9 cellular contexts compared by ENCODE assay signal in genomic region chr13:41500501-41500900, GRCh38. TPM values are rescaled to one million over a fixed set of nuclear protein-coding genes. Genes with fewer than 3 reads are reported as not detected.
A peak's percentile ranks its signal among the peaks of the same experiment; 100 is the strongest.
DNase-seq lines count a peak whose midpoint lies in the region; ATAC-seq and TF ChIP-seq lines count a peak whose summit lies in the region.
"Had no signal": no experiment of that assay in that cellular context is flagged by ENCODE, and none has a peak within 500 bp of the region (broad histone marks: within the 10 kb centered on the region; RNA-seq: fewer than 3 reads in every experiment).

No MANE protein-coding gene starts in this region.

- no peaks in the 10 kb centered on the region for H3K9me3 ChIP-seq in naive thymus-derived CD4-positive, alpha-beta T cell (ENCODE audit: control insufficient read depth in 2 of 3, low read length in 3 of 3)

- POLR2A ChIA-PET in activated CD8-positive, alpha-beta T cell treated with anti-CD3 and anti-CD28 coated beads, Interleukin-2, amount 10 ng/mL, durations not matched to agents 7 days and 5 days (lab: Charles Lee) = interaction anchor here (1.0 kb wide), 1 partner anchor 42 kb away, joined by 3 read pairs; no protein-coding TSS in a partner anchor
- POLR2A ChIA-PET in naive thymus-derived CD4-positive, alpha-beta T cell (lab: Charles Lee) = interaction anchor here (0.7 to 16.2 kb wide), 6 partner anchors 9 to 165 kb away, joined by 3 to 284 read pairs (median 3); no protein-coding TSS in a partner anchor
- POLR2A ChIA-PET in GM10248 (lab: Yijun Ruan, JAX) = no interaction called here

- peak overlapping the region; percentile 22 for H3K27ac ChIP-seq in naive thymus-derived CD4-positive, alpha-beta T cell (ENCODE audit: low read depth, low read length)

- peaks cover 32 to 65% of the 10 kb centered on the region in 2 donors for H3K4me1 ChIP-seq in naive thymus-derived CD4-positive, alpha-beta T cell (ENCODE audit: control insufficient read depth in 2 of 2, insufficient read depth in 2 of 2, low read length in 2 of 2)

- H3K4me3 Mint-ChIP-seq in activated CD8-positive, alpha-beta T cell treated with anti-CD3 and anti-CD28 coated beads, Interleukin-2, amount 10 ng/mL, durations not matched to agents 7 days and 5 days = no peak overlapping the region
- peak overlapping the region; percentile 14 to 78 (median 62) for H3K4me3 Mint-ChIP-seq in naive thymus-derived CD4-positive, alpha-beta T cell

- DNase-seq in activated CD8-positive, alpha-beta T cell treated with anti-CD3 and anti-CD28 coated beads, Interleukin-2, amount 10 ng/mL, durations not matched to agents 7 days and 5 days = peak; percentile 61
- peak in 8 of 9 donors; percentile 24 to 47 (median 38) for DNase-seq in naive thymus-derived CD4-positive, alpha-beta T cell
- DNase-seq in NCI-H2081 treated with DMSO at 0.1 percent for 48 hours (lab: John Stamatoyannopoulos, UW) (no peak), GM10248 (ENCODE audit: extremely low spot score) (no peak), cerebellum (ENCODE audit: low spot score) (no peak)
- DNase-seq: NCI-H526 treated with DMSO at 0.1 percent for 48 hours had no signal

- ATAC-seq in GM18867 (IDR thresholded peaks at IDR 0.05; ENCODE audit: unreplicated experiment) = peak; percentile 51
- peak; percentile 35 for ATAC-seq in HG03565 (IDR thresholded peaks at IDR 0.05; ENCODE audit: unreplicated experiment)
- ATAC-seq in activated CD8-positive, alpha-beta T cell treated with anti-CD3 and anti-CD28 coated beads, Interleukin-2, amount 10 ng/mL, durations not matched to agents 7 days and 5 days = peak; percentile 86
- peak; percentile 72 for ATAC-seq in naive thymus-derived CD4-positive, alpha-beta T cell
- no peak for ATAC-seq in GM19395 (IDR thresholded peaks at IDR 0.05; ENCODE audit: unreplicated experiment)

- H3K27me3 ChIP-seq in naive thymus-derived CD4-positive, alpha-beta T cell (ENCODE audit: control insufficient read depth in 2 of 2, insufficient read depth in 2 of 2, low read length in 2 of 2) = no peaks in the 10 kb centered on the region

- H3K4me1 Mint-ChIP-seq in activated CD8-positive, alpha-beta T cell treated with anti-CD3 and anti-CD28 coated beads, Interleukin-2, amount 10 ng/mL, durations not matched to agents 7 days and 5 days (ENCODE audit: low read depth) = peaks cover 39% of the 10 kb centered on the region
- H3K4me1 Mint-ChIP-seq in naive thymus-derived CD4-positive, alpha-beta T cell = peaks cover 48 to 81% (median 77%) of the 10 kb centered on the region in 7 donors

- no peak overlapping the region for H3K4me3 ChIP-seq in naive thymus-derived CD4-positive, alpha-beta T cell (ENCODE audit: low read length)

- no peak for TF ChIP-seq CTCF in GM10248 (IDR thresholded peaks at IDR 0.05; ENCODE audit: control extremely low read depth, extremely low read depth, low read depth, missing control alignments)

- CTCF ChIA-PET in activated CD8-positive, alpha-beta T cell treated with anti-CD3 and anti-CD28 coated beads, Interleukin-2, amount 10 ng/mL, durations not matched to agents 7 days and 5 days (lab: Charles Lee) = interaction anchor here (1.0 to 10.0 kb wide), 3 partner anchors 11 to 41 kb away, joined by 3 to 59 read pairs (median 3); no protein-coding TSS in a partner anchor
- CTCF ChIA-PET in naive thymus-derived CD4-positive, alpha-beta T cell (lab: Charles Lee) = interaction anchor here (1.0 to 2.1 kb wide), 2 partner anchors 41 to 42 kb away, joined by 3 to 11 read pairs; no protein-coding TSS in a partner anchor
- CTCF ChIA-PET in GM10248 (lab: Yijun Ruan, JAX) = interaction anchor here (1.0 to 2.1 kb wide), 2 partner anchors 41 to 43 kb away, joined by 3 to 8 read pairs; partner anchors contain the start of gene RGCC

- intact Hi-C loops in naive thymus-derived CD4-positive, alpha-beta T cell (cut with micrococcal nuclease) = loop anchor here in 1 of 2 donors (5.0 kb wide), 1 partner anchor 42 kb away; no protein-coding TSS in a partner anchor

- no peaks in the 10 kb centered on the region for H3K27me3 Mint-ChIP-seq in activated CD8-positive, alpha-beta T cell treated with anti-CD3 and anti-CD28 coated beads, Interleukin-2, amount 10 ng/mL, durations not matched to agents 7 days and 5 days (ENCODE audit: low read depth)
- H3K27me3 Mint-ChIP-seq in naive thymus-derived CD4-positive, alpha-beta T cell = no peaks in the 10 kb centered on the region

- H3K36me3 Mint-ChIP-seq in activated CD8-positive, alpha-beta T cell treated with anti-CD3 and anti-CD28 coated beads, Interleukin-2, amount 10 ng/mL, durations not matched to agents 7 days and 5 days (ENCODE audit: low read depth) = peaks cover 5% of the 10 kb centered on the region
- H3K36me3 Mint-ChIP-seq in naive thymus-derived CD4-positive, alpha-beta T cell = peaks cover 8 to 28% (median 14%) of the 10 kb centered on the region in 5 donors

- peak overlapping the region; percentile 67 for H3K27ac Mint-ChIP-seq in activated CD8-positive, alpha-beta T cell treated with anti-CD3 and anti-CD28 coated beads, Interleukin-2, amount 10 ng/mL, durations not matched to agents 7 days and 5 days
- peak overlapping the region; percentile 83 to 96 (median 92) for H3K27ac Mint-ChIP-seq in naive thymus-derived CD4-positive, alpha-beta T cell

- H3K36me3 ChIP-seq in naive thymus-derived CD4-positive, alpha-beta T cell (ENCODE audit: control insufficient read depth in 2 of 3, insufficient read depth in 3 of 3, low read length in 3 of 3) = no peaks in the 10 kb centered on the region

- H3K9me3 Mint-ChIP-seq in activated CD8-positive, alpha-beta T cell treated with anti-CD3 and anti-CD28 coated beads, Interleukin-2, amount 10 ng/mL, durations not matched to agents 7 days and 5 days (ENCODE audit: insufficient read depth) = no peaks in the 10 kb centered on the region
- H3K9me3 Mint-ChIP-seq in naive thymus-derived CD4-positive, alpha-beta T cell = peaks cover 0 to 23% (median 5%) of the 10 kb centered on the region in 11 donors

RNA-seq across cellular contexts. Expression of gene RGCC, which starts 43.2 kb away (rescaled TPM):
- total RNA-seq in activated CD8-positive, alpha-beta T cell treated with anti-CD3 and anti-CD28 coated beads, Interleukin-2, amount 10 ng/mL, durations not matched to agents 7 days and 5 days = 10 to 100 TPM; 23.8 to 23.9 TPM
- total RNA-seq in naive thymus-derived CD4-positive, alpha-beta T cell = 100 to 1,000 TPM in 4 of 5 experiments, 10 to 100 TPM in 1; 45.9 to 402 (median 197) TPM
- 100 to 1,000 TPM; 123 to 284 TPM for polyA plus RNA-seq in naive thymus-derived CD4-positive, alpha-beta T cell
- total RNA-seq in cerebellum = 20.1 TPM

Comparison
In these comparisons a context has a peak if more than half of its experiments do, and no peak if none do; other contexts are left out.
1. DNase-seq: peak in activated CD8-positive, alpha-beta T cell treated with anti-CD3 and anti-CD28 coated beads, Interleukin-2, amount 10 ng/mL, durations not matched to agents 7 days and 5 days (single experiment) and naive thymus-derived CD4-positive, alpha-beta T cell (8 of 9); none in NCI-H2081 treated with DMSO at 0.1 percent for 48 hours (single experiment), GM10248 (single experiment) and cerebellum (single experiment).